In the genomic region with DNA sequence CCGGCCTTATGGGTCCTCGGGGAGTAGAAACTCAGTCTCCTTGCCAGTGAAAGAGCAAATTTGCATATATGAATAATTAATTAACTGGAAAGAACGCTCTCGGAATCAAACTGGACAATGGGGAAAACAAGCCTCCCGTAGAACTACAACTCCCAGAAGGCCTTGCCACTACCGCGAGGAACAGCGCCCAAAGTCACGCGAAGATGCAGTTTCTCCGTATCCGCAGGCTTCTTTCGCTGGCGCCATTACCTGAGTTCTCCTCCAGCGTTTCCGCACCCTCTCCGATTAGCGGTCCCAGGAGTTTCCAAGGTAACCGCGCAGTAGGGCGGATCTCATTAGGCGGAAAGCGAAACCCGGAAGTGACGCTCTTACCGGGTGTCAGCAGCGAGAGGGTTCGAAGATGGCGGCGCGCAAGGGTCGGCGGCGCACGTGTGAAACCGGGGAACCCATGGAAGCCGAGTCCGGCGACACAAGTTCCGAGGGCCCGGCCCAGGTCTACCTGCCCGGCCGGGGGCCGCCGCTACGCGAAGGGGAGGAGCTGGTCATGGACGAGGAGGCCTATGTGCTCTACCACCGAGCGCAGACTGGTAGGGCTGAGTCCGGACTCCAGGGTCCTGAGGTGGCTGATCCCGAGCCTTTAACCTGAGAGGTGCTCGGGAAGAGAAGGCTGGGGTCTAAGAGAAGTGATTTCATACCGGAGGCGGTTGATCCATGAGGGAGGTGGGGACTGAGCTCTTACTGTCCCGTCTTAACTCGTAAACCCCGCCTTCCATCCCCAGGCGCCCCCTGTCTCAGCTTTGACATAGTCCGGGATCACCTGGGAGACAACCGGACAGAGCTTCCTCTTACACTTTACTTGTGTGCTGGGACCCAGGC, we compare ENCODE assay signal across 1 cellular context.
TF ChIP-seq lines count a peak whose summit lies in the region.

A gene (plus strand): TSS at position 378 of the 876 bp plus-strand sequence. CDS start 23 bp downstream, at position 401.

TF ChIP-seq in SK-N-SH, 30 proteins besides CTCF, POLR2A, EP300 and RAD21 (continued from another document):
- TF ChIP-seq NFIC (IDR thresholded peaks at IDR 0.05; ENCODE audit: borderline replicate concordance) (no peak), TEAD4 (IDR thresholded peaks at IDR 0.05; ENCODE audit: borderline replicate concordance, insufficient read depth) (no peak), JUND (IDR thresholded peaks at IDR 0.05) (no peak), FOXJ3 (CRISPR knock-in tag; IDR thresholded peaks at IDR 0.05) (no peak), TCF12 (IDR thresholded peaks at IDR 0.05) (no peak), GATA2 (CRISPR knock-in tag; IDR thresholded peaks at IDR 0.05) (no peak), MEF2A (IDR thresholded peaks at IDR 0.05; ENCODE audit: borderline replicate concordance, low read depth) (no peak), POLR2AphosphoS5 (IDR thresholded peaks at IDR 0.05; ENCODE audit: low read depth, low read length) (peak; percentile 79; the same call in 1 of the 2 replicates), SIN3A (IDR thresholded peaks at IDR 0.05; ENCODE audit: borderline replicate concordance, low read depth, low read length) (peak; percentile 92), GABPA (IDR thresholded peaks at IDR 0.05; ENCODE audit: low read depth) (peak; percentile 89)
- TF ChIP-seq, protein P1, sequence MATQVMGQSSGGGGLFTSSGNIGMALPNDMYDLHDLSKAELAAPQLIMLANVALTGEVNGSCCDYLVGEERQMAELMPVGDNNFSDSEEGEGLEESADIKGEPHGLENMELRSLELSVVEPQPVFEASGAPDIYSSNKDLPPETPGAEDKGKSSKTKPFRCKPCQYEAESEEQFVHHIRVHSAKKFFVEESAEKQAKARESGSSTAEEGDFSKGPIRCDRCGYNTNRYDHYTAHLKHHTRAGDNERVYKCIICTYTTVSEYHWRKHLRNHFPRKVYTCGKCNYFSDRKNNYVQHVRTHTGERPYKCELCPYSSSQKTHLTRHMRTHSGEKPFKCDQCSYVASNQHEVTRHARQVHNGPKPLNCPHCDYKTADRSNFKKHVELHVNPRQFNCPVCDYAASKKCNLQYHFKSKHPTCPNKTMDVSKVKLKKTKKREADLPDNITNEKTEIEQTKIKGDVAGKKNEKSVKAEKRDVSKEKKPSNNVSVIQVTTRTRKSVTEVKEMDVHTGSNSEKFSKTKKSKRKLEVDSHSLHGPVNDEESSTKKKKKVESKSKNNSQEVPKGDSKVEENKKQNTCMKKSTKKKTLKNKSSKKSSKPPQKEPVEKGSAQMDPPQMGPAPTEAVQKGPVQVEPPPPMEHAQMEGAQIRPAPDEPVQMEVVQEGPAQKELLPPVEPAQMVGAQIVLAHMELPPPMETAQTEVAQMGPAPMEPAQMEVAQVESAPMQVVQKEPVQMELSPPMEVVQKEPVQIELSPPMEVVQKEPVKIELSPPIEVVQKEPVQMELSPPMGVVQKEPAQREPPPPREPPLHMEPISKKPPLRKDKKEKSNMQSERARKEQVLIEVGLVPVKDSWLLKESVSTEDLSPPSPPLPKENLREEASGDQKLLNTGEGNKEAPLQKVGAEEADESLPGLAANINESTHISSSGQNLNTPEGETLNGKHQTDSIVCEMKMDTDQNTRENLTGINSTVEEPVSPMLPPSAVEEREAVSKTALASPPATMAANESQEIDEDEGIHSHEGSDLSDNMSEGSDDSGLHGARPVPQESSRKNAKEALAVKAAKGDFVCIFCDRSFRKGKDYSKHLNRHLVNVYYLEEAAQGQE (IDR thresholded peaks at IDR 0.05; ENCODE audit: low read depth, low read length): no peak
- TF ChIP-seq, protein P2, sequence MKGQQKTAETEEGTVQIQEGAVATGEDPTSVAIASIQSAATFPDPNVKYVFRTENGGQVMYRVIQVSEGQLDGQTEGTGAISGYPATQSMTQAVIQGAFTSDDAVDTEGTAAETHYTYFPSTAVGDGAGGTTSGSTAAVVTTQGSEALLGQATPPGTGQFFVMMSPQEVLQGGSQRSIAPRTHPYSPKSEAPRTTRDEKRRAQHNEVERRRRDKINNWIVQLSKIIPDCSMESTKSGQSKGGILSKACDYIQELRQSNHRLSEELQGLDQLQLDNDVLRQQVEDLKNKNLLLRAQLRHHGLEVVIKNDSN (IDR thresholded peaks at IDR 0.05; ENCODE audit: borderline replicate concordance, low read depth): no peak
